Comparison of ENCODE assay signal across 24 cellular contexts in the genomic region with DNA sequence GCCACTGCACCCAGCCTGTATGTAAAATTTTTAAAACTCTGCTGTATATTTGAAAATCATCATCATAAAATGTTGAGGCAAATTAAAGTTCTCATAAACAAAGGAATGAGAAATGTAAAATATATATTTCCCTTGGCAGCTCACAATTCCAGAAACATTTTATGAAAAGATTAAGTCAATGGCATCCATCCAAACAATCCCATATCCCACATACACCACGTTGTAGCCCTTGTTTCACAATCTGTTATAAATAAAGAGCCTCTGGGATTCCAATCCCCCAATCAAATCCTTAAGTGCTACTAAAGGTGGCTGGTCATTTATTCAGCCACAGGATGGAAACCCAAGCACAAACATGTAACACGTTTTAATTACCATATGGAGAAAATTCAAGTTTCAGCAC.
"Had no signal": no experiment of that assay in that cellular context is flagged by ENCODE, and none has a peak within 500 bp of the region (broad histone marks: within the 10 kb centered on the region; RNA-seq: fewer than 3 reads in every experiment).

No MANE protein-coding gene starts in this region.

- H3K4me2 ChIP-seq: neural progenitor cell had no signal

- H3K27me3 ChIP-seq: gastrocnemius medialis, neural progenitor cell, ovary, right lobe of liver, transverse colon, upper lobe of right lung, uterus had no signal

- H3K27ac ChIP-seq: epithelial cell of prostate, gastrocnemius medialis, lower lobe of right lung, neural progenitor cell, ovary, right lobe of liver, thoracic aorta, transverse colon, upper lobe of right lung, uterus had no signal

- DNase-seq: cerebellar nuclear complex; effector CD8-positive, alpha-beta T cell; endodermal cell; foreskin fibroblast; gastrocnemius medialis; head of caudate nucleus; left ventricle myocardium superior; lower lobe of right lung; midbrain; naive thymus-derived CD4-positive, alpha-beta T cell; ovary; posterior cingulate gyrus; retina; right lobe of liver; small intestine; stimulated activated CD4-positive, alpha-beta T cell treated with anti-CD3 and anti-CD28 coated beads, Interleukin-15, amount 100 ng/mL, for 24 hours; stimulated activated CD4-positive, alpha-beta T cell treated with anti-CD3 and anti-CD28 coated beads, Interleukin-2, amount 100 ng/mL, for 48 hours; stimulated activated naive B cell treated with anti-CD40 and anti-IgM and Interleukin-4, amounts not matched to agents 10 μg/mL and 1 μg/mL and 100 μg/mL, for 72 hours; transverse colon; upper lobe of right lung; uterus had no signal

- H3K9me3 ChIP-seq: gastrocnemius medialis, lower lobe of right lung, ovary, right lobe of liver, thoracic aorta, transverse colon, upper lobe of right lung, uterus had no signal

- H3K4me1 ChIP-seq: gastrocnemius medialis, lower lobe of right lung, neural progenitor cell, right lobe of liver, transverse colon, upper lobe of right lung, uterus had no signal

- H2AFZ ChIP-seq: neural progenitor cell had no signal

- H3K36me3 ChIP-seq: ovary, uterus had no signal

- H3K4me3 ChIP-seq: gastrocnemius medialis, lower lobe of right lung, neural progenitor cell, ovary, right lobe of liver, thoracic aorta, transverse colon, upper lobe of right lung, uterus had no signal

- H3K9ac ChIP-seq: neural progenitor cell had no signal
